ENCODE assay signal across 13 cellular contexts in genomic region chr5:127076730-127077129, GRCh38. TPM values are rescaled to one million over a fixed set of nuclear protein-coding genes. Genes with fewer than 3 reads are reported as not detected.
A peak's percentile ranks its signal among the peaks of the same experiment; 100 is the strongest.
DNase-seq lines count a peak whose midpoint lies in the region; ATAC-seq, FAIRE-seq and TF ChIP-seq lines count a peak whose summit lies in the region.
"Had no signal": no experiment of that assay in that cellular context is flagged by ENCODE, and none has a peak within 500 bp of the region (broad histone marks: within the 10 kb centered on the region; RNA-seq: fewer than 3 reads in every experiment).

No MANE protein-coding gene starts in this region.

- FAIRE-seq in A549 (lab: Jason Lieb, UNC) = no peak
- no peak for FAIRE-seq in D721Med (lab: Jason Lieb, UNC)

- POLR2A ChIA-PET in A549 (lab: Yijun Ruan, JAX) = no interaction called here

- intact Hi-C loops in colonic mucosa (cut with DNase I) = no loop called here

- H3K27me3 ChIP-seq in HUES64 (ENCODE audit: insufficient read depth, low read length) (no peaks in the 10 kb centered on the region), colonic mucosa (no peaks in the 10 kb centered on the region)

- TF ChIP-seq RAD21 in A549 (conservative IDR thresholded peaks at IDR 0.05 in 1 of 2, IDR thresholded peaks at IDR 0.05 in 1 of 2) = no peak

- ATAC-seq in A549 (no peak), HG03460 (IDR thresholded peaks at IDR 0.05; ENCODE audit: unreplicated experiment) (no peak)

- DNase-seq in A549 (ENCODE audit: low read depth in 1 of 2, low spot score in 1 of 2) (no peak), colonic mucosa (peak; percentile 30), left kidney (ENCODE audit: low read depth, low spot score) (peak; percentile 57), glutamatergic neuron (no peak), D721Med (ENCODE audit: insufficient read length, low spot score) (no peak), erythroblast (lab: John Stamatoyannopoulos, UW) (no peak)
- DNase-seq: activated T-cell treated with anti-CD3 and anti-CD28 coated beads, Interleukin-2, amount 50 U/mL, for 24 hours; foreskin melanocyte; stimulated activated naive CD4-positive, alpha-beta T cell had no signal

- H3K4me1 ChIP-seq in A549 = peaks cover 15% of the 10 kb centered on the region; the same call in 2 of the 3 replicates
- H3K4me1 ChIP-seq in HUES64 (ENCODE audit: insufficient read depth, low read length) = peaks cover 42% of the 10 kb centered on the region
- no peaks in the 10 kb centered on the region for H3K4me1 ChIP-seq in colonic mucosa

- no peaks in the 10 kb centered on the region for H3K36me3 Mint-ChIP-seq in glutamatergic neuron (ENCODE audit: unreplicated experiment)
- H3K36me3 Mint-ChIP-seq: brain had no signal

- H3K9ac ChIP-seq in HUES64 (ENCODE audit: low read depth, low read length) = no peak overlapping the region
- no peak overlapping the region for H3K9ac ChIP-seq in colonic mucosa (ENCODE audit: low read depth in 2 of 2, low read length in 2 of 2)

- no peak overlapping the region for H3K4me3 Mint-ChIP-seq in glutamatergic neuron (ENCODE audit: unreplicated experiment)
- H3K4me3 Mint-ChIP-seq: activated T-cell treated with anti-CD3 and anti-CD28 coated beads, Interleukin-2, amount 50 U/mL, for 24 hours; brain had no signal

- WGBS in A549 (ENCODE audit: missing lambda C conversion rate) = 27% methylated on average over 4 of the region's 4 CpGs
- WGBS in HUES64 = 36% methylated on average over 4 of the region's 4 CpGs

- TF ChIP-seq CTCF in A549 (IDR thresholded peaks at IDR 0.05) (no peak), colonic mucosa (IDR thresholded peaks at IDR 0.05) (no peak), glutamatergic neuron (IDR thresholded peaks at IDR 0.05; ENCODE audit: partially characterized antibody, unreplicated experiment) (no peak), D721Med (IDR thresholded peaks at IDR 0.05; ENCODE audit: insufficient read depth, missing control alignments) (no peak)

- H3K4me2 ChIP-seq in A549 = peak overlapping the region; percentile 27

- no peak overlapping the region for H3K27ac Mint-ChIP-seq in glutamatergic neuron (ENCODE audit: unreplicated experiment)
- H3K27ac Mint-ChIP-seq: activated T-cell treated with anti-CD3 and anti-CD28 coated beads, Interleukin-2, amount 50 U/mL, for 24 hours; brain had no signal

- TF ChIP-seq POLR2A in A549 (IDR thresholded peaks at IDR 0.05; ENCODE audit: low read length) (no peak), erythroblast (IDR thresholded peaks at IDR 0.05; ENCODE audit: low read length) (no peak)

- H3K36me3 ChIP-seq in HUES64 (ENCODE audit: insufficient read depth, low read length) (no peaks in the 10 kb centered on the region), colonic mucosa (no peaks in the 10 kb centered on the region)

- peaks cover 8% of the 10 kb centered on the region for H3K4me1 Mint-ChIP-seq in glutamatergic neuron (ENCODE audit: low read depth, unreplicated experiment)

- H3K27ac ChIP-seq in A549 (no peak overlapping the region), HUES64 (ENCODE audit: low read depth, low read length) (peak overlapping the region; percentile 34; the same call in 1 of the 2 replicates), colonic mucosa (peak overlapping the region; percentile 19)

- H3K9me3 ChIP-seq in A549 = no peaks in the 10 kb centered on the region
- H3K9me3 ChIP-seq in HUES64 (ENCODE audit: insufficient read depth, low read depth, low read length) = no peaks in the 10 kb centered on the region
- no peaks in the 10 kb centered on the region for H3K9me3 ChIP-seq in colonic mucosa

- H3K4me3 ChIP-seq in A549 (no peak overlapping the region), HUES64 (ENCODE audit: low read length) (no peak overlapping the region), colonic mucosa (no peak overlapping the region)

- H3K9me3 Mint-ChIP-seq in glutamatergic neuron (ENCODE audit: unreplicated experiment) = peaks cover 3% of the 10 kb centered on the region

- peaks cover 6% of the 10 kb centered on the region for H3K27me3 Mint-ChIP-seq in glutamatergic neuron (ENCODE audit: unreplicated experiment)
- H3K27me3 Mint-ChIP-seq: activated T-cell treated with anti-CD3 and anti-CD28 coated beads, Interleukin-2, amount 50 U/mL, for 24 hours had no signal

- TF ChIP-seq EP300 in A549 (IDR thresholded peaks at IDR 0.05) = no peak

- CTCF ChIA-PET in A549 (lab: Yijun Ruan, JAX) = no interaction called here

TF ChIP-seq in A549, 52 proteins besides CTCF, POLR2A, EP300 and RAD21:
- TF ChIP-seq KDM5A (IDR thresholded peaks at IDR 0.05) (no peak), JUN (IDR thresholded peaks at IDR 0.05) (no peak), NR3C1 (IDR thresholded peaks at IDR 0.05) (no peak), USF2 (IDR thresholded peaks at IDR 0.05) (no peak), RCOR1 (IDR thresholded peaks at IDR 0.05; ENCODE audit: low read depth, low read length) (no peak), SREBF2 (IDR thresholded peaks at IDR 0.05) (no peak), JUNB (IDR thresholded peaks at IDR 0.05) (no peak), POLR2AphosphoS2 (conservative IDR thresholded peaks at IDR 0.05; ENCODE audit: low read length) (no peak), ZNF302 (CRISPR knock-in tag; IDR thresholded peaks at IDR 0.05) (no peak), HMGXB4 (CRISPR knock-in tag; IDR thresholded peaks at IDR 0.05; ENCODE audit: borderline replicate concordance) (no peak), ELK1 (IDR thresholded peaks at IDR 0.05; ENCODE audit: low read depth, low read length) (no peak), MAX (IDR thresholded peaks at IDR 0.05) (no peak)

RNA-seq across cellular contexts. Expression of gene C5orf63, which starts 3.4 kb away (rescaled TPM):
- 10.9 and 12.0 TPM in 2 replicates for polyA plus RNA-seq in A549 (2011; rRNA removed)
- 2.7 and 3.2 TPM in 2 replicates for polyA plus RNA-seq in A549 (2012; cell fraction: cytosol; rRNA removed)
- polyA plus RNA-seq in A549 (2012; cell fraction: nucleus; rRNA removed) = 1.4 and 1.5 TPM in 2 replicates
- polyA plus RNA-seq in A549 (2017; fragmentation: RNase III; extraction: RNeasy Plus Mini Kit Qiagen cat#74134 plus additional on column Dnase treatment) = 4.1 to 5.4 TPM (median 4.6 TPM) in 3 replicates
- polyA minus RNA-seq in A549 (2011; rRNA and poly(A)+ RNA removed) = 2.9 and 3.3 TPM in 2 replicates
- not detected for polyA plus RNA-seq in HUES64 (2013, experiment 1 of 2)
- not detected for polyA plus RNA-seq in HUES64 (2013, experiment 2 of 2)
- total RNA-seq in colonic mucosa = 10 to 100 TPM; 10.3 to 12.2 TPM
- total RNA-seq in glutamatergic neuron (ENCODE audit: unreplicated experiment) = 11.8 TPM
- total RNA-seq: G401 had no signal

RNA-seq across cellular contexts. Expression of gene MARCHF3, which starts 46.4 kb away (rescaled TPM):
- polyA plus RNA-seq in A549 (2011; rRNA removed) (0.68 and 1.4 TPM in 2 replicates), A549 (2017; fragmentation: RNase III; extraction: RNeasy Plus Mini Kit Qiagen cat#74134 plus additional on column Dnase treatment) (0.39 to 0.61 TPM (median 0.43 TPM) in 3 replicates)
- polyA plus RNA-seq in A549 (2012; cell fraction: cytosol; rRNA removed) = 0.26 and 0.54 TPM in 2 replicates
- polyA plus RNA-seq in A549 (2012; cell fraction: nucleus; rRNA removed) = 0.30 and 0.48 TPM in 2 replicates
- 2.0 and 2.4 TPM in 2 replicates for polyA minus RNA-seq in A549 (2011; rRNA and poly(A)+ RNA removed)
- polyA plus RNA-seq in HUES64 (2013, experiment 1 of 2) = 8.3 TPM
- polyA plus RNA-seq in HUES64 (2013, experiment 2 of 2) = 6.8 TPM
- total RNA-seq in colonic mucosa (10 to 100 TPM; 32.5 to 33.7 TPM), glutamatergic neuron (ENCODE audit: unreplicated experiment) (5.7 TPM)
- total RNA-seq: G401 had no signal

Comparison
In these comparisons a context has a peak if more than half of its experiments do, and no peak if none do; other contexts are left out.
1. DNase-seq: peak in colonic mucosa (single experiment) and left kidney (single experiment); none in A549 (0 of 2), glutamatergic neuron (single experiment), D721Med (single experiment) and erythroblast (0 of 2).
2. H3K27ac ChIP-seq: peak in HUES64 (single experiment) and colonic mucosa (single experiment); none in A549 (0 of 2).